In the genomic region with DNA sequence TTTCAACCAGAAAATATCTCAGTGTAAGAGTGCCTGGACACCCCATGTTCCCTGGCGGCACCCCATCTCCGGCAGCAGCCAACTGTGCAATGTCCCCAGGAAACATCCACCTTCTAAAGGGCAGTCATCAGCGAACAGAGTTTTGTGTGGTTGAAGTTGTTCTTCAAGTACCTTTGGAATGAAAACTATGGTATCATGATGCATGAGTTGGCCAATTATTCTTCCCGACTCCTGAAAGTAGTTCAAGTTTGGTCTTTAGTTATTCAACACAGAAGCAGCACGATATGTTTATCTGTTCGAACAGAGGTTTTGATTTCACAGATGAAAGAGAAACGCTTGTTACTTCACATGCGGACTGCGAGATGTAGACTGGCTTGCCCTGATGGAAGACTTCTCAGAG, we compare ENCODE assay signal across 15 cellular contexts. TPM values are rescaled to one million over a fixed set of nuclear protein-coding genes. Genes with fewer than 3 reads are reported as not detected.
DNase-seq lines count a peak whose midpoint lies in the region; ATAC-seq and TF ChIP-seq lines count a peak whose summit lies in the region.
"Had no signal": no experiment of that assay in that cellular context is flagged by ENCODE, and none has a peak within 500 bp of the region (broad histone marks: within the 10 kb centered on the region; RNA-seq: fewer than 3 reads in every experiment).

No MANE protein-coding gene starts in this region.

- H3K9ac ChIP-seq in GM23248: no peak overlapping the region
- no peak overlapping the region for H3K9ac ChIP-seq in IMR-90 (ENCODE audit: low read depth, low read length)

- DNase-seq in GM23248: peak; percentile 54
- DNase-seq in IMR-90: peak; percentile 73
- DNase-seq in chondrocyte (ENCODE audit: low spot score): peak; percentile 11
- peak; percentile 14 for DNase-seq in mesenteric fat pad (ENCODE audit: low spot score)
- DNase-seq in MG63: no peak
- DNase-seq in iPS-NIHi7 (ENCODE audit: extremely low spot score): no peak
- DNase-seq in BE2C: no peak
- DNase-seq: COR-L47, DND-41, GDM1, GOT3, H9 had no signal

- no peak overlapping the region for H3K27ac Mint-ChIP-seq in chondrocyte (ENCODE audit: unreplicated experiment)
- H3K27ac Mint-ChIP-seq: CD8-positive, alpha-beta T cell; H9 had no signal

- no peaks in the 10 kb centered on the region for H3K9me3 ChIP-seq in GM23248 (ENCODE audit: low read depth)
- no peaks in the 10 kb centered on the region for H3K9me3 ChIP-seq in IMR-90 (ENCODE audit: control insufficient read depth, insufficient read depth, low read length)
- H3K9me3 ChIP-seq in MG63: no peaks in the 10 kb centered on the region
- H3K9me3 ChIP-seq in BE2C: no peaks in the 10 kb centered on the region

- H2BK20ac ChIP-seq in IMR-90 (ENCODE audit: low read depth, low read length): peak overlapping the region; percentile 76; the same call in 1 of the 2 replicates

- no peak overlapping the region for H3K56ac ChIP-seq in IMR-90 (ENCODE audit: extremely low read depth, insufficient read depth, low read length)

- ATAC-seq in IMR-90 (ENCODE audit: low read depth): peak; percentile 75
- no peak for ATAC-seq in HG03460 (IDR thresholded peaks at IDR 0.05; ENCODE audit: unreplicated experiment)
- ATAC-seq: CD8-positive, alpha-beta T cell had no signal

- H4K20me1 ChIP-seq in GM23248 (ENCODE audit: insufficient read depth) (no peaks in the 10 kb centered on the region), IMR-90 (ENCODE audit: insufficient read depth, low read length) (no peaks in the 10 kb centered on the region)

- no peaks in the 10 kb centered on the region for H3K79me1 ChIP-seq in IMR-90 (ENCODE audit: low read depth in 1 of 2, low read length in 2 of 2)

- no peak for TF ChIP-seq POLR2A in IMR-90 (IDR thresholded peaks at IDR 0.05; ENCODE audit: low read depth, low read length)

- H2AFZ ChIP-seq in GM23248: no peak overlapping the region
- H2AFZ ChIP-seq in IMR-90 (replicated peaks; ENCODE audit: low read length, poor library complexity): no peak overlapping the region

- H3K27ac ChIP-seq in GM23248 (no peak overlapping the region), IMR-90 (ENCODE audit: insufficient read depth, low read length) (no peak overlapping the region)

- 0 out of 2 replicates have a peak, but pooled peaks cover 4% of the 10 kb centered on the region for H3K9me1 ChIP-seq in IMR-90 (ENCODE audit: insufficient read depth, low read length)

- WGBS in GM23248 (ENCODE audit: low coverage in 1 of 2, low lambda C conversion rate in 2 of 2, missing lambda C conversion rate in 2 of 2), 2 experiments: 76 to 87% methylated on average over 9 of the region's 9 CpGs
- 53% methylated on average over 6 of the region's 9 CpGs; no CpG with 5 or more reads in 1 of the 2 experiments for WGBS in IMR-90 (ENCODE audit: extremely low coverage in 2 of 2, insufficient read length in 1 of 2), 2 experiments

- H3F3A ChIP-seq in GM23248 (ENCODE audit: insufficient read depth): 0 out of 2 replicates have a peak, but pooled peaks cover 8% of the 10 kb centered on the region

- H3K9me2 ChIP-seq in GM23248 (ENCODE audit: insufficient read depth): no peaks in the 10 kb centered on the region

- H3K27me3 Mint-ChIP-seq in chondrocyte (ENCODE audit: low read depth): peaks cover under 1% of the 10 kb centered on the region

- BruUV-seq in IMR-90 (replicated peaks; lab: Mats Ljungman, UMichigan): no TSS peak

- in situ Hi-C loops in GM23248 (cut with MboI) (no loop called here), IMR-90 (cut with MboI; ENCODE audit: low sequenced_read_pairs) (no loop called here)

- no peak overlapping the region for H3K23ac ChIP-seq in IMR-90 (ENCODE audit: low read depth, low read length)

- H3K27me3 ChIP-seq in GM23248 (replicated peaks; ENCODE audit: insufficient read depth) (no peaks in the 10 kb centered on the region), IMR-90 (ENCODE audit: control insufficient read depth, insufficient read depth, low read length) (0 out of 2 replicates have a peak, but pooled peaks cover 2% of the 10 kb centered on the region), MG63 (no peaks in the 10 kb centered on the region), BE2C (no peaks in the 10 kb centered on the region)

- H3K4me1 Mint-ChIP-seq in chondrocyte (ENCODE audit: low read depth): peaks cover 8% of the 10 kb centered on the region
- H3K4me1 Mint-ChIP-seq: H9 had no signal

- H4K91ac ChIP-seq in IMR-90 (ENCODE audit: insufficient read depth, low read depth, low read length): no peak overlapping the region; the same call in 1 of the 2 replicates

- peak overlapping the region; percentile 48 for H2BK5ac ChIP-seq in IMR-90 (ENCODE audit: low read depth, low read length, poor library complexity, severe bottlenecking)

- no peaks in the 10 kb centered on the region for H3K36me3 Mint-ChIP-seq in chondrocyte (ENCODE audit: low read depth)
- H3K36me3 Mint-ChIP-seq: CD14-positive monocyte; CD8-positive, alpha-beta T cell had no signal

- H3K9me3 Mint-ChIP-seq in chondrocyte (ENCODE audit: low read depth): no peaks in the 10 kb centered on the region
- H3K9me3 Mint-ChIP-seq: CD8-positive, alpha-beta T cell had no signal

- no peak overlapping the region for H2AK9ac ChIP-seq in IMR-90 (replicated peaks; ENCODE audit: low read depth, low read length, poor library complexity)

- POLR2A ChIA-PET in IMR-90 (lab: Charles Lee; ENCODE audit: unreplicated experiment): no interaction called here

- H3K4ac ChIP-seq in IMR-90 (ENCODE audit: low read depth, low read length): no peak overlapping the region

- H3K4me2 ChIP-seq in GM23248 (ENCODE audit: unreplicated experiment): no peak overlapping the region
- H3K4me2 ChIP-seq in IMR-90 (ENCODE audit: low read depth, low read length): 0 out of 2 replicates have a peak overlapping the region, but pooled peaks have one; percentile 14

- peak overlapping the region; percentile 76 for H2BK120ac ChIP-seq in IMR-90 (ENCODE audit: low read depth, low read length)

- H3K79me2 ChIP-seq in GM23248 (ENCODE audit: insufficient read depth): no peaks in the 10 kb centered on the region

- CTCF ChIA-PET in IMR-90 (lab: Yijun Ruan, JAX): no interaction called here

- H3K36me3 ChIP-seq in GM23248 (ENCODE audit: low read depth) (no peaks in the 10 kb centered on the region), IMR-90 (ENCODE audit: control insufficient read depth, insufficient read depth, low read length) (no peaks in the 10 kb centered on the region), MG63 (no peaks in the 10 kb centered on the region), BE2C (no peaks in the 10 kb centered on the region)

- dilution Hi-C loops in IMR-90 (cut with HindIII; ENCODE audit: low sequenced_read_pairs, unreplicated experiment): no loop called here

- no peak overlapping the region for H4K8ac ChIP-seq in IMR-90 (ENCODE audit: low read depth in 2 of 2, low read length in 2 of 2)

- TF ChIP-seq CTCF in IMR-90 (conservative IDR thresholded peaks at IDR 0.05; ENCODE audit: low read depth, low read length) (no peak), chondrocyte (IDR thresholded peaks at IDR 0.05) (no peak), BE2C (IDR thresholded peaks at IDR 0.05; ENCODE audit: low read depth, low read length) (no peak)

- no peak overlapping the region for H2AK5ac ChIP-seq in IMR-90 (ENCODE audit: low read depth, low read length)

- H2BK15ac ChIP-seq in IMR-90 (ENCODE audit: low read depth, low read length): no peak overlapping the region

- H3K18ac ChIP-seq in IMR-90 (ENCODE audit: low read depth, low read length): no peak overlapping the region

- H3K4me3 ChIP-seq in GM23248: no peak overlapping the region
- H3K4me3 ChIP-seq in IMR-90 (ENCODE audit: insufficient read depth, low read depth, low read length): no peak overlapping the region
- no peak overlapping the region for H3K4me3 ChIP-seq in MG63
- H3K4me3 ChIP-seq in BE2C (ENCODE audit: low read depth, low read length): no peak overlapping the region

- intact Hi-C loops in IMR-90 (cut with micrococcal nuclease): no loop called here

- H3K4me1 ChIP-seq in GM23248 (ENCODE audit: insufficient read depth): peaks cover 8% of the 10 kb centered on the region; the same call in 1 of the 2 replicates
- peaks cover 7% of the 10 kb centered on the region; the same call in 1 of the 2 replicates for H3K4me1 ChIP-seq in IMR-90 (ENCODE audit: control insufficient read depth, insufficient read depth, low read length)
- no peaks in the 10 kb centered on the region for H3K4me1 ChIP-seq in BE2C

- no peak overlapping the region for H4K5ac ChIP-seq in IMR-90 (ENCODE audit: low read depth, low read length)

- no peak for TF ChIP-seq RAD21 in IMR-90 (IDR thresholded peaks at IDR 0.05; ENCODE audit: low read length)

- H3K14ac ChIP-seq in IMR-90 (replicated peaks; ENCODE audit: low read depth, low read length): no peak overlapping the region; the same call in 1 of the 2 replicates

- no peak overlapping the region for H3K4me3 Mint-ChIP-seq in chondrocyte (ENCODE audit: unreplicated experiment)
- H3K4me3 Mint-ChIP-seq: CD14-positive monocyte; CD8-positive, alpha-beta T cell; H9 had no signal

TF ChIP-seq in IMR-90, 13 proteins besides CTCF, POLR2A, EP300 and RAD21:
- TF ChIP-seq CEBPB (IDR thresholded peaks at IDR 0.05; ENCODE audit: low read depth, low read length): 0 out of 2 replicates have a peak, but pooled peaks have one; percentile 11
- no peak for TF ChIP-seq NFE2L2 (IDR thresholded peaks at IDR 0.05; ENCODE audit: low read depth, low read length)

RNA-seq across cellular contexts. Expression of a gene that starts 21.1 kb away (rescaled TPM):
- total RNA-seq in GM23248 (2014; rRNA removed; shearing (Covaris generic)): 28.2 and 28.7 TPM in 2 replicates
- polyA plus RNA-seq in GM23248 (2016; fragmentation: Nextera tagmentation; extraction: Ambion mirVana) (5.2 and 5.6 TPM in 2 replicates), IMR-90 (2012; rRNA removed) (35.3 and 42.6 TPM in 2 replicates)
- total RNA-seq in IMR-90 (2012; rRNA removed) (16.1 and 18.1 TPM in 2 replicates), chondrocyte (29.9 to 45.6 TPM (median 40.3 TPM) in 3 replicates), mesenteric fat pad (92.3 TPM)
- polyA plus RNA-seq in IMR-90 (2012; cell fraction: cytosol; rRNA removed): 26.9 and 28.3 TPM in 2 replicates
- 30.5 and 31.5 TPM in 2 replicates for polyA plus RNA-seq in IMR-90 (2012; cell fraction: nucleus; rRNA removed; ENCODE audit: low replicate concordance)
- 25.4 and 30.0 TPM in 2 replicates for total RNA-seq in MG63 (2014; rRNA removed; shearing (Covaris generic); ENCODE audit: low replicate concordance)
- polyA plus RNA-seq in BE2C (2012; ENCODE audit: insufficient read depth, insufficient read length, low read depth): 47.3 TPM

Comparison
In these comparisons a context has a peak if more than half of its experiments do, and no peak if none do; other contexts are left out.
1. DNase-seq: peak in GM23248 (single experiment), IMR-90 (single experiment), chondrocyte (single experiment) and mesenteric fat pad (single experiment); none in MG63 (single experiment), iPS-NIHi7 (single experiment) and BE2C (single experiment).